1 cellular context compared by ENCODE assay signal in genomic region chr20:63498950-63499332, GRCh38.
TF ChIP-seq lines count a peak whose summit lies in the region.

Gene EEF1A2 (minus strand): TSS chr20:63499083. CDS start chr20:63497763, 1,320 bp downstream.

TF ChIP-seq in GM23338, 12 proteins besides CTCF, POLR2A, EP300 and RAD21 (continued from another document):
- TF ChIP-seq REST (IDR thresholded peaks at IDR 0.05; ENCODE audit: unreplicated experiment) (no peak), JUNB (IDR thresholded peaks at IDR 0.05; ENCODE audit: unreplicated experiment) (no peak), EZH2phosphoT487 (IDR thresholded peaks at IDR 0.05; ENCODE audit: unreplicated experiment) (no peak), ETS1 (IDR thresholded peaks at IDR 0.05) (no peak), ZNF114 (CRISPR knock-in tag; IDR thresholded peaks at IDR 0.05) (no peak), STAT1 (IDR thresholded peaks at IDR 0.05; ENCODE audit: unreplicated experiment) (no peak), ZNF462 (CRISPR knock-in tag; IDR thresholded peaks at IDR 0.05) (no peak), NANOG (IDR thresholded peaks at IDR 0.05; ENCODE audit: borderline replicate concordance) (no peak), POLR2AphosphoS5 (IDR thresholded peaks at IDR 0.05; ENCODE audit: low read depth) (no peak)
